In genomic region chrX:72132456-72132855, GRCh38 we compare ENCODE assay signal across 8 cellular contexts. TPM values are rescaled to one million over a fixed set of nuclear protein-coding genes. Genes with fewer than 3 reads are reported as not detected.
A peak's percentile ranks its signal among the peaks of the same experiment; 100 is the strongest.
DNase-seq lines count a peak whose midpoint lies in the region; ATAC-seq and TF ChIP-seq lines count a peak whose summit lies in the region.

No MANE protein-coding gene starts in this region.

- no peaks in the 10 kb centered on the region for H3K9me3 Mint-ChIP-seq in activated T-cell treated with anti-CD3 and anti-CD28 coated beads, Interleukin-2, amount 50 U/mL, for 72 hours
- H3K9me3 Mint-ChIP-seq in endothelial cell (ENCODE audit: unreplicated experiment) = no peaks in the 10 kb centered on the region

- no peak overlapping the region for H3K27ac ChIP-seq in lower lobe of right lung
- peak overlapping the region; percentile 80 to 85 for H3K27ac ChIP-seq in tibial artery

- no peaks in the 10 kb centered on the region for H3K4me1 Mint-ChIP-seq in activated T-cell treated with anti-CD3 and anti-CD28 coated beads, Interleukin-2, amount 50 U/mL, for 72 hours (ENCODE audit: low read depth)
- H3K4me1 Mint-ChIP-seq in endothelial cell (ENCODE audit: unreplicated experiment) = peaks cover 28% of the 10 kb centered on the region

- H3K27ac Mint-ChIP-seq in activated T-cell treated with anti-CD3 and anti-CD28 coated beads, Interleukin-2, amount 50 U/mL, for 72 hours = no peak overlapping the region
- no peak overlapping the region for H3K27ac Mint-ChIP-seq in endothelial cell (ENCODE audit: unreplicated experiment)

- in situ Hi-C loops in astrocyte of the spinal cord (cut with HindIII; ENCODE audit: low sequenced_read_pairs) = no loop called here

- DNase-seq in activated T-cell treated with anti-CD3 and anti-CD28 coated beads, Interleukin-2, amount 50 U/mL, for 72 hours = no peak
- no peak for DNase-seq in activated T-cell treated with anti-CD3 and anti-CD28 coated beads for 4 hours
- DNase-seq in astrocyte of the spinal cord (ENCODE audit: low read depth, low spot score) = no peak
- DNase-seq in lower lobe of right lung = no peak
- no peak for DNase-seq in tibial artery
- DNase-seq in C1 segment of cervical spinal cord (lab: John Stamatoyannopoulos, UW) = no peak
- no peak for DNase-seq in endothelial cell (ENCODE audit: low spot score)
- no peak for DNase-seq in SIG-M5 (lab: John Stamatoyannopoulos, UW)

- no peaks in the 10 kb centered on the region for H3K27me3 ChIP-seq in lower lobe of right lung (ENCODE audit: low read depth)
- no peaks in the 10 kb centered on the region for H3K27me3 ChIP-seq in tibial artery

- H3K27me3 Mint-ChIP-seq in activated T-cell treated with anti-CD3 and anti-CD28 coated beads, Interleukin-2, amount 50 U/mL, for 72 hours (ENCODE audit: low read depth) = peaks cover 79% of the 10 kb centered on the region
- peaks cover 10% of the 10 kb centered on the region for H3K27me3 Mint-ChIP-seq in endothelial cell (ENCODE audit: unreplicated experiment)

- H3K4me1 ChIP-seq in lower lobe of right lung (peaks cover 9% of the 10 kb centered on the region), tibial artery (peaks cover 0 to 26% (median 3%) of the 10 kb centered on the region in 4 donors)

- H3K4me3 ChIP-seq in astrocyte of the spinal cord (ENCODE audit: low read depth, low read length) = peak overlapping the region; percentile 29
- peak overlapping the region; percentile 57 for H3K4me3 ChIP-seq in lower lobe of right lung
- H3K4me3 ChIP-seq in tibial artery = peak overlapping the region; percentile 60 to 67

- H3K4me3 Mint-ChIP-seq in activated T-cell treated with anti-CD3 and anti-CD28 coated beads, Interleukin-2, amount 50 U/mL, for 72 hours = peak overlapping the region; percentile 77 to 87
- no peak overlapping the region for H3K4me3 Mint-ChIP-seq in endothelial cell (ENCODE audit: unreplicated experiment)

- no peaks in the 10 kb centered on the region for H3K36me3 Mint-ChIP-seq in activated T-cell treated with anti-CD3 and anti-CD28 coated beads, Interleukin-2, amount 50 U/mL, for 72 hours (ENCODE audit: insufficient read depth in 2 of 2)
- peaks cover 24% of the 10 kb centered on the region for H3K36me3 Mint-ChIP-seq in endothelial cell (ENCODE audit: low read depth, unreplicated experiment)

- ATAC-seq in activated T-cell treated with anti-CD3 and anti-CD28 coated beads, Interleukin-2, amount 50 U/mL, for 72 hours (replicated peaks in 1 of 2) = no peak
- no peak for ATAC-seq in lower lobe of right lung

- no peaks in the 10 kb centered on the region for H3K36me3 ChIP-seq in lower lobe of right lung
- H3K36me3 ChIP-seq in tibial artery = peaks cover 0 to 9% (median 0%) of the 10 kb centered on the region in 3 donors

- intact Hi-C loops in lower lobe of right lung (cut with DNase I) = no loop called here
- intact Hi-C loops in tibial artery (cut with DNase I; ENCODE audit: low total_unique reads) = loop anchor here (5.0 kb wide), 1 partner anchor 130 kb away; no protein-coding TSS in a partner anchor

- H3K9me3 ChIP-seq in lower lobe of right lung (no peaks in the 10 kb centered on the region), tibial artery (peaks cover 0 to 5% (median 0%) of the 10 kb centered on the region in 3 donors)

- TF ChIP-seq CTCF in astrocyte of the spinal cord (IDR thresholded peaks at IDR 0.05; ENCODE audit: low read depth, low read length) (no peak), lower lobe of right lung (IDR thresholded peaks at IDR 0.05) (no peak), tibial artery (IDR thresholded peaks at IDR 0.05) (no peak), endothelial cell (IDR thresholded peaks at IDR 0.05; ENCODE audit: unreplicated experiment) (no peak)

RNA-seq across cellular contexts. Expression of gene RTL5, which starts 0.7 kb away (rescaled TPM):
- total RNA-seq in activated T-cell treated with anti-CD3 and anti-CD28 coated beads, Interleukin-2, amount 50 U/mL, for 72 hours = under 1 TPM; 0.17 to 0.74 TPM
- total RNA-seq in lower lobe of right lung (9.9 TPM), endothelial cell (ENCODE audit: unreplicated experiment) (8.5 TPM)

RNA-seq across cellular contexts. Expression of gene PIN4, which starts 49.1 kb away (rescaled TPM):
- 1 to 10 TPM; 4.7 to 6.2 TPM for total RNA-seq in activated T-cell treated with anti-CD3 and anti-CD28 coated beads, Interleukin-2, amount 50 U/mL, for 72 hours
- total RNA-seq in lower lobe of right lung = 9.8 TPM
- total RNA-seq in endothelial cell (ENCODE audit: unreplicated experiment) = 9.3 TPM
